In the genomic region with DNA sequence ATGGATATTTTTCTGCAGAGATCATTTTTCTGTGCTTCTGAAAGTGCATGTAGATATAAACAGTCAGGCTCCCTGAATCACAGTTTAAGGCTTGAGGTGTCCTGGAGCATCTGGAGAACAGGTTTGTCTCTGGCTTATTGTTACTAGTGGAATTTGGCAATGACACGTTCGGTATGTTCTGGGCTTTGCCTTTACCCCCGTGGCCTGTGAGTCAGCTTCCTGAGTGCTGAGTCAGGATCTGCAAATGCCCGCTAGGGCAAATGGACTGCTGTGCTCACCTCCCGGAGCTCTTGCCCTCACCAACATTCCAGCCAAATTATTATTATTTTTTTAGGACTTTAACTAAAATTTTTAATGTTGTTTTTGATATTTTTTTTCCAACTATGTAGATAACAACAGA, we compare ENCODE assay signal across 8 cellular contexts.
DNase-seq lines count a peak whose midpoint lies in the region; ATAC-seq and TF ChIP-seq lines count a peak whose summit lies in the region.

No MANE protein-coding gene starts in this region.

- POLR2A ChIA-PET in MCF 10A (lab: Yijun Ruan, JAX), result interaction anchor here (0.6 to 1.4 kb wide), 4 partner anchors 13 to 689 kb away, joined by 3 to 7 read pairs (median 4); no protein-coding TSS in a partner anchor

- no peaks in the 10 kb centered on the region for H3K79me2 ChIP-seq in Loucy (ENCODE audit: insufficient read depth, low read length)

- no peaks in the 10 kb centered on the region for H3K36me3 Mint-ChIP-seq in Calu3 (ENCODE audit: insufficient read depth, unreplicated experiment)
- no peaks in the 10 kb centered on the region for H3K36me3 Mint-ChIP-seq in MCF 10A (ENCODE audit: insufficient read depth, unreplicated experiment)

- H3K9me3 ChIP-seq in Loucy (ENCODE audit: insufficient read depth, low read depth, low read length) (no peaks in the 10 kb centered on the region), lower lobe of right lung (no peaks in the 10 kb centered on the region), esophagus muscularis mucosa (no peaks in the 10 kb centered on the region)

- H3K9me3 Mint-ChIP-seq in Calu3 (ENCODE audit: low read depth, unreplicated experiment) (no peaks in the 10 kb centered on the region), MCF 10A (ENCODE audit: unreplicated experiment) (no peaks in the 10 kb centered on the region)

- no peaks in the 10 kb centered on the region for H4K20me1 ChIP-seq in Loucy (ENCODE audit: insufficient read depth, low read length, poor library complexity, severe bottlenecking)

- H3K27me3 Mint-ChIP-seq in Calu3 (ENCODE audit: unreplicated experiment) (no peaks in the 10 kb centered on the region), MCF 10A (ENCODE audit: insufficient read depth, unreplicated experiment) (no peaks in the 10 kb centered on the region)

- 8% methylated on average over 5 of the region's 5 CpGs for WGBS in esophagus muscularis mucosa

- DNase-seq in Calu3, result peak; percentile 74
- peak; percentile 97 for DNase-seq in MCF 10A (ENCODE audit: unreplicated experiment)
- DNase-seq in lower lobe of right lung, result no peak
- no peak for DNase-seq in esophagus muscularis mucosa (ENCODE audit: extremely low spot score)
- DNase-seq in GM13977 (ENCODE audit: low spot score), result no peak

- H3K4me3 ChIP-seq in Loucy (ENCODE audit: low read length, poor library complexity, severe bottlenecking) (peak overlapping the region; percentile 20), lower lobe of right lung (no peak overlapping the region), esophagus muscularis mucosa (no peak overlapping the region)

- in situ Hi-C loops in GM13977 (cut with MboI; ENCODE audit: low pct_unique_long_range_greater_than_20kb, low sequenced_read_pairs, unreplicated experiment), result no loop called here

- intact Hi-C loops in Calu3 (cut with micrococcal nuclease; ENCODE audit: unreplicated experiment), result loop anchor here (2.0 kb wide), 1 partner anchor 30 kb away; no protein-coding TSS in a partner anchor
- intact Hi-C loops in MCF 10A (cut with micrococcal nuclease), result loop anchor here (2.0 to 5.0 kb wide), 2 partner anchors 26 to 46 kb away; no protein-coding TSS in a partner anchor
- intact Hi-C loops in lower lobe of right lung (cut with DNase I), result no loop called here
- intact Hi-C loops in esophagus muscularis mucosa (cut with DNase I), result no loop called here

- H3K4me3 Mint-ChIP-seq in Calu3 (ENCODE audit: low read depth, unreplicated experiment) (no peak overlapping the region), MCF 10A (ENCODE audit: unreplicated experiment) (no peak overlapping the region)

- H3K9me2 ChIP-seq in Loucy (replicated peaks; ENCODE audit: low read depth, low read length), result no peaks in the 10 kb centered on the region

- H3K4me2 ChIP-seq in Loucy (ENCODE audit: low read depth, low read length, poor library complexity, severe bottlenecking), result peak overlapping the region; percentile 44

- H3K27ac ChIP-seq in lower lobe of right lung (no peak overlapping the region), esophagus muscularis mucosa (replicated peaks in 1 of 4) (no peak overlapping the region)

- TF ChIP-seq CTCF in Calu3 (IDR thresholded peaks at IDR 0.05; ENCODE audit: unreplicated experiment) (no peak), Loucy (conservative IDR thresholded peaks at IDR 0.05; ENCODE audit: low read length) (no peak), MCF 10A (IDR thresholded peaks at IDR 0.05; ENCODE audit: unreplicated experiment) (peak; percentile 13), lower lobe of right lung (IDR thresholded peaks at IDR 0.05) (no peak), esophagus muscularis mucosa (IDR thresholded peaks at IDR 0.05) (peak in 1 of 3 experiments; percentile 26), GM13977 (IDR thresholded peaks at IDR 0.05; ENCODE audit: extremely low read depth, insufficient read depth, missing control alignments) (no peak)

- peak overlapping the region; percentile 30 for H3K9ac ChIP-seq in Loucy (ENCODE audit: low read depth, low read length, poor library complexity, severe bottlenecking)

- peak; percentile 73 to 76 for ATAC-seq in lower lobe of right lung
- no peak for ATAC-seq in GM18873 (IDR thresholded peaks at IDR 0.05; ENCODE audit: low FRiP score, unreplicated experiment)
- no peak for ATAC-seq in GM19328 (IDR thresholded peaks at IDR 0.05; ENCODE audit: unreplicated experiment)

- peaks cover 46% of the 10 kb centered on the region for H3K4me1 Mint-ChIP-seq in Calu3 (ENCODE audit: low read depth, unreplicated experiment)
- peaks cover 42% of the 10 kb centered on the region for H3K4me1 Mint-ChIP-seq in MCF 10A (ENCODE audit: insufficient read depth, unreplicated experiment)

- no peaks in the 10 kb centered on the region for H3F3A ChIP-seq in Loucy (ENCODE audit: low read depth)

- CTCF ChIA-PET in Calu3 (lab: Charles Lee) (interaction anchor here (0.5 to 1.0 kb wide), 4 partner anchors 10 to 31 kb away, joined by 3 to 6 read pairs (median 3); no protein-coding TSS in a partner anchor), MCF 10A (lab: Yijun Ruan, JAX) (interaction anchor here (0.6 to 2.2 kb wide), 3 partner anchors 22 to 32 kb away, joined by 3 to 11 read pairs (median 3); no protein-coding TSS in a partner anchor)

- H3K36me3 ChIP-seq in Loucy (ENCODE audit: insufficient read depth, low read length), result no peaks in the 10 kb centered on the region
- no peaks in the 10 kb centered on the region for H3K36me3 ChIP-seq in lower lobe of right lung
- no peaks in the 10 kb centered on the region for H3K36me3 ChIP-seq in esophagus muscularis mucosa

- TF ChIP-seq EP300 in esophagus muscularis mucosa (IDR thresholded peaks at IDR 0.05), result no peak

- H3K4me1 ChIP-seq in Loucy (ENCODE audit: insufficient read depth, low read length, poor library complexity, severe bottlenecking) (peaks cover 28% of the 10 kb centered on the region), lower lobe of right lung (no peaks in the 10 kb centered on the region), esophagus muscularis mucosa (peaks cover 0 to 7% (median 0%) of the 10 kb centered on the region in 4 donors)

- BruUV-seq in Calu3 (replicated peaks; lab: Mats Ljungman, UMichigan) (no TSS peak), MCF 10A (replicated peaks; lab: Mats Ljungman, UMichigan) (no TSS peak)

- no peak overlapping the region for H2AFZ ChIP-seq in Loucy (ENCODE audit: low read length)

- H3K27me3 ChIP-seq in Loucy (ENCODE audit: insufficient read depth, low read length, poor library complexity, severe bottlenecking) (no peaks in the 10 kb centered on the region), lower lobe of right lung (ENCODE audit: low read depth) (no peaks in the 10 kb centered on the region), esophagus muscularis mucosa (peaks cover 0 to 3% (median 0%) of the 10 kb centered on the region in 4 donors)

- no peak for TF ChIP-seq POLR2A in esophagus muscularis mucosa (IDR thresholded peaks at IDR 0.05; ENCODE audit: low read depth)

- H3K27ac Mint-ChIP-seq in Calu3 (ENCODE audit: unreplicated experiment) (no peak overlapping the region), MCF 10A (ENCODE audit: low read depth, unreplicated experiment) (peak overlapping the region; percentile 88)

Comparison
In these comparisons a context has a peak if more than half of its experiments do, and no peak if none do; other contexts are left out.
1. DNase-seq: peak in Calu3 (single experiment) and MCF 10A (single experiment); none in lower lobe of right lung (single experiment), esophagus muscularis mucosa (single experiment) and GM13977 (single experiment).
2. ATAC-seq: peak in lower lobe of right lung (2 of 2); none in GM18873 (single experiment) and GM19328 (single experiment).
3. intact Hi-C loops: an anchor here in Calu3 (2.0 kb wide) and MCF 10A (2.0 to 5.0 kb wide); none called in lower lobe of right lung and esophagus muscularis mucosa.